ENCODE assay signal across 11 cellular contexts in genomic region chr2:120596990-120597594, GRCh38.
DNase-seq lines count a peak whose midpoint lies in the region; ATAC-seq, FAIRE-seq and TF ChIP-seq lines count a peak whose summit lies in the region.
"Had no signal": no experiment of that assay in that cellular context is flagged by ENCODE, and none has a peak within 500 bp of the region (broad histone marks: within the 10 kb centered on the region; RNA-seq: fewer than 3 reads in every experiment).

No MANE protein-coding gene starts in this region.

- H3K27me3 Mint-ChIP-seq in brain: peaks cover 11% of the 10 kb centered on the region

- H3K27ac Mint-ChIP-seq in brain: peak overlapping the region; percentile 74 to 90 (median 86)

- no peaks in the 10 kb centered on the region for H3K36me3 Mint-ChIP-seq in brain

- H3K4me1 Mint-ChIP-seq in brain: peaks cover 37% of the 10 kb centered on the region
- H3K4me1 Mint-ChIP-seq: central memory CD8-positive, alpha-beta T cell had no signal

- WGBS in right cardiac atrium: 39% methylated on average over 12 of the region's 12 CpGs

- H3K9ac ChIP-seq in skeletal muscle tissue (ENCODE audit: low read depth in 1 of 3, low read length in 3 of 3): no peak overlapping the region

- ATAC-seq in right cardiac atrium (peak; percentile 70 to 77), GM21786 (IDR thresholded peaks at IDR 0.05; ENCODE audit: unreplicated experiment) (no peak)

- no peaks in the 10 kb centered on the region for H3K36me3 ChIP-seq in skeletal muscle tissue (ENCODE audit: control insufficient read depth in 3 of 3, insufficient read depth in 3 of 3, low read length in 3 of 3)

- DNase-seq in GOT3 (lab: John Stamatoyannopoulos, UW) (peak; percentile 10), right cardiac atrium (peak; percentile 51 to 78 (median 72)), NCI-H526 treated with DMSO at 0.1 percent for 48 hours (lab: John Stamatoyannopoulos, UW) (no peak), GM12892 (ENCODE audit: insufficient read length) (no peak), OCI-M1 (lab: John Stamatoyannopoulos, UW) (no peak)
- DNase-seq: activated CD4-positive, alpha-beta T cell treated with anti-CD3 and anti-CD28 coated beads for 48 hours; NCI-H510A treated with DMSO at 0.1 percent for 48 hours had no signal

- H3K27ac ChIP-seq in right cardiac atrium (ENCODE audit: low read length) (no peak overlapping the region), skeletal muscle tissue (ENCODE audit: low read depth, low read length) (peak overlapping the region; percentile 80)

- peak overlapping the region in 2 of 5 experiments; percentile 6 to 18 for H3K4me3 Mint-ChIP-seq in brain
- H3K4me3 Mint-ChIP-seq: central memory CD8-positive, alpha-beta T cell had no signal

- no peak for TF ChIP-seq CTCF in brain (conservative IDR thresholded peaks at IDR 0.05)

- H3K4me3 ChIP-seq in right cardiac atrium (ENCODE audit: low read length) (no peak overlapping the region), skeletal muscle tissue (ENCODE audit: low read length in 3 of 3) (no peak overlapping the region)

- peaks cover 6% of the 10 kb centered on the region for H3K4me1 ChIP-seq in right cardiac atrium (ENCODE audit: control insufficient read depth, insufficient read depth, low read length)
- H3K4me1 ChIP-seq in skeletal muscle tissue (ENCODE audit: control insufficient read depth in 3 of 3, insufficient read depth in 3 of 3, low read length in 3 of 3): peaks cover 23 to 31% (median 30%) of the 10 kb centered on the region in 3 donors

- no peak for FAIRE-seq in GM12892 (lab: Jason Lieb, UNC)

- H3K9me3 ChIP-seq in right cardiac atrium (ENCODE audit: control insufficient read depth, low read length) (no peaks in the 10 kb centered on the region), skeletal muscle tissue (ENCODE audit: control insufficient read depth in 3 of 3, low read length in 3 of 3) (no peaks in the 10 kb centered on the region)

- TF ChIP-seq POLR2A in GM12892 (IDR thresholded peaks at IDR 0.05; ENCODE audit: low read depth, low read length): no peak

- no peaks in the 10 kb centered on the region for H3K27me3 ChIP-seq in right cardiac atrium (ENCODE audit: control insufficient read depth, insufficient read depth)
- no peaks in the 10 kb centered on the region for H3K27me3 ChIP-seq in skeletal muscle tissue (ENCODE audit: control insufficient read depth in 3 of 3, insufficient read depth in 3 of 3, low read length in 3 of 3)

- peaks cover 0 to 13% (median 0%) of the 10 kb centered on the region in 5 experiments for H3K9me3 Mint-ChIP-seq in brain
- H3K9me3 Mint-ChIP-seq: central memory CD8-positive, alpha-beta T cell had no signal

- intact Hi-C loops in right cardiac atrium (cut with DNase I): no loop called here

Comparison
In these comparisons a context has a peak if more than half of its experiments do, and no peak if none do; other contexts are left out.
1. DNase-seq: peak in GOT3 (single experiment) and right cardiac atrium (3 of 3); none in NCI-H526 treated with DMSO at 0.1 percent for 48 hours (single experiment), GM12892 (single experiment) and OCI-M1 (single experiment).